In genomic region chr5:157907479-157907878, GRCh38 we compare ENCODE assay signal across 40 cellular contexts.
"Had no signal": no experiment of that assay in that cellular context is flagged by ENCODE, and none has a peak within 500 bp of the region (broad histone marks: within the 10 kb centered on the region; RNA-seq: fewer than 3 reads in every experiment).

No MANE protein-coding gene starts in this region.

- H3K27me3 Mint-ChIP-seq: activated CD4-positive, alpha-beta T cell treated with anti-CD3 and anti-CD28 coated beads for 36 hours; activated CD4-positive, alpha-beta T cell treated with anti-CD3 and anti-CD28 coated beads, Interleukin-2, amount 10 ng/mL, durations not matched to agents 7 days and 5 days; activated naive CD4-positive, alpha-beta T cell treated with anti-CD3 and anti-CD28 coated beads, Interleukin-2, amount 50 U/mL, for 24 hours; activated naive CD8-positive, alpha-beta T cell treated with anti-CD3 and anti-CD28 coated beads, Interleukin-2, amount 50 U/mL, for 24 hours had no signal

- H3K9me3 ChIP-seq: ascending aorta, colonic mucosa had no signal

- H3K27me3 ChIP-seq: ascending aorta, cardiac muscle cell, colonic mucosa had no signal

- H3K4me3 Mint-ChIP-seq: activated CD4-positive, alpha-beta memory T cell treated with anti-CD3 and anti-CD28 coated beads, Interleukin-2, amount 10 ng/mL, durations not matched to agents 7 days and 5 days; activated CD4-positive, alpha-beta T cell treated with anti-CD3 and anti-CD28 coated beads for 36 hours; activated CD4-positive, alpha-beta T cell treated with anti-CD3 and anti-CD28 coated beads, Interleukin-2, amount 10 ng/mL, durations not matched to agents 7 days and 5 days; activated CD8-positive, alpha-beta T cell treated with anti-CD3 and anti-CD28 coated beads, Interleukin-2, amount 10 ng/mL, durations not matched to agents 7 days and 5 days; activated naive CD4-positive, alpha-beta T cell treated with anti-CD3 and anti-CD28 coated beads, Interleukin-2, amount 10 ng/mL, durations not matched to agents 7 days and 5 days; activated naive CD4-positive, alpha-beta T cell treated with anti-CD3 and anti-CD28 coated beads, Interleukin-2, amount 50 U/mL, for 24 hours; activated naive CD8-positive, alpha-beta T cell; activated naive CD8-positive, alpha-beta T cell treated with anti-CD3 and anti-CD28 coated beads, Interleukin-2, amount 10 ng/mL, durations not matched to agents 7 days and 5 days; activated naive CD8-positive, alpha-beta T cell treated with anti-CD3 and anti-CD28 coated beads, Interleukin-2, amount 50 U/mL, for 24 hours; activated T-cell treated with anti-CD3 and anti-CD28 coated beads, Interleukin-2, amount 50 U/mL, for 4 hours; activated T-cell treated with anti-CD3 and anti-CD28 coated beads, Interleukin-2, amount 50 U/mL, for 72 hours; activated T-helper 1 cell treated with anti-CD3 and anti-CD28 coated beads, Interleukin-12 subunit alpha, Interleukin-12 subunit beta, Interleukin-2, Interleukin-4 antibody, amounts not matched to agents 30 ng/mL and 10 ng/mL and 1 ng/mL, durations not matched to agents 14 hours and 24 hours and 36 hours; activated T-helper 17 cell treated with anti-CD3 and anti-CD28 coated beads, Interleukin-2, amount 50 U/mL, for 72 hours; brain; central memory CD8-positive, alpha-beta T cell; T-helper 1 cell treated with Interleukin-12 subunit alpha and Interleukin-12 subunit beta and Interleukin-4 antibody, amounts not matched to agents 30 μg/mL and 1 μg/mL, for 36 hours; T-helper 2 cell treated with Interferon-gamma antibody and Interleukin-4, amounts not matched to agents 5 μg/mL and 100 μg/mL, for 36 hours had no signal

- H3K36me3 Mint-ChIP-seq: activated naive CD4-positive, alpha-beta T cell treated with anti-CD3 and anti-CD28 coated beads, Interleukin-2, amount 10 ng/mL, durations not matched to agents 7 days and 5 days; activated naive CD4-positive, alpha-beta T cell treated with anti-CD3 and anti-CD28 coated beads, Interleukin-2, amount 50 U/mL, for 24 hours; activated naive CD8-positive, alpha-beta T cell; activated naive CD8-positive, alpha-beta T cell treated with anti-CD3 and anti-CD28 coated beads, Interleukin-2, amount 10 ng/mL, durations not matched to agents 7 days and 5 days; brain had no signal

- DNase-seq: activated CD4-positive, alpha-beta memory T cell treated with anti-CD3 and anti-CD28 coated beads, Interleukin-2, amount 10 ng/mL, durations not matched to agents 7 days and 5 days; activated CD4-positive, alpha-beta T cell treated with anti-CD3 and anti-CD28 coated beads for 1 hour; activated CD4-positive, alpha-beta T cell treated with anti-CD3 and anti-CD28 coated beads for 36 hours; activated CD4-positive, alpha-beta T cell treated with anti-CD3 and anti-CD28 coated beads for 48 hours; activated CD4-positive, alpha-beta T cell treated with anti-CD3 and anti-CD28 coated beads, Interleukin-2, amount 10 ng/mL, durations not matched to agents 7 days and 5 days; activated CD4-positive, alpha-beta T cell treated with anti-CD3 and anti-CD28 coated beads, Interleukin-2, amount 50 U/mL, for 48 hours; activated CD4-positive, CD25-positive, alpha-beta regulatory T cell; activated CD8-positive, alpha-beta memory T cell treated with anti-CD3 and anti-CD28 coated beads, Interleukin-2, amount 50 U/mL, for 4 hours; activated CD8-positive, alpha-beta T cell treated with anti-CD3 and anti-CD28 coated beads, Interleukin-2, amount 10 ng/mL, durations not matched to agents 7 days and 5 days; activated effector memory CD4-positive, alpha-beta T cell treated with anti-CD3 and anti-CD28 coated beads, Interleukin-2, amount 50 U/mL, for 16 hours; activated gamma-delta T cell treated with Interleukin-2 at 50 U/mL for 16 hours; activated naive CD4-positive, alpha-beta T cell; activated naive CD4-positive, alpha-beta T cell treated with anti-CD3 and anti-CD28 coated beads, Interleukin-2, amount 10 ng/mL, durations not matched to agents 7 days and 5 days; activated naive CD8-positive, alpha-beta T cell treated with anti-CD3 and anti-CD28 coated beads, Interleukin-2, amount 10 ng/mL, durations not matched to agents 7 days and 5 days; activated naive CD8-positive, alpha-beta T cell treated with anti-CD3 and anti-CD28 coated beads, Interleukin-2, amount 50 U/mL, for 24 hours; activated T-cell treated with anti-CD3 and anti-CD28 coated beads for 4 hours; activated T-cell treated with anti-CD3 and anti-CD28 coated beads, Interleukin-2, amount 50 U/mL, for 1 hour; activated T-cell treated with anti-CD3 and anti-CD28 coated beads, Interleukin-2, amount 50 U/mL, for 4 hours; activated T-cell treated with anti-CD3 and anti-CD28 coated beads, Interleukin-2, amount 50 U/mL, for 72 hours; amygdala; anterior cingulate cortex; caudate nucleus; cerebellar nuclear complex; colonic mucosa; T-helper 2 cell; T-helper 9 cell had no signal

- FAIRE-seq: bronchial epithelial cell, TTC549 had no signal

- H3K4me3 ChIP-seq: ascending aorta, cardiac muscle cell, colonic mucosa had no signal

- ATAC-seq: activated CD4-positive, alpha-beta T cell treated with anti-CD3 and anti-CD28 coated beads for 36 hours; activated CD4-positive, CD25-positive, alpha-beta regulatory T cell treated with anti-CD3 and anti-CD28 coated beads, Interleukin-2, amount 50 U/mL, for 24 hours; activated CD8-positive, alpha-beta T cell treated with anti-CD3 and anti-CD28 coated beads, Interleukin-2, amount 10 ng/mL, durations not matched to agents 7 days and 5 days; activated naive CD8-positive, alpha-beta T cell treated with anti-CD3 and anti-CD28 coated beads, Interleukin-2, amount 50 U/mL, for 24 hours; activated T-cell treated with anti-CD3 and anti-CD28 coated beads, Interleukin-2, amount 50 U/mL, for 4 hours; activated T-cell treated with anti-CD3 and anti-CD28 coated beads, Interleukin-2, amount 50 U/mL, for 72 hours; activated T-helper 17 cell treated with anti-CD3 and anti-CD28 coated beads, Interleukin-2, amount 50 U/mL, for 72 hours had no signal

- H3K4me1 ChIP-seq: ascending aorta, colonic mucosa had no signal

- H3K4me1 Mint-ChIP-seq: activated CD4-positive, alpha-beta memory T cell treated with anti-CD3 and anti-CD28 coated beads, Interleukin-2, amount 10 ng/mL, durations not matched to agents 7 days and 5 days; activated CD4-positive, alpha-beta T cell treated with anti-CD3 and anti-CD28 coated beads for 36 hours; activated CD4-positive, alpha-beta T cell treated with anti-CD3 and anti-CD28 coated beads, Interleukin-2, amount 10 ng/mL, durations not matched to agents 7 days and 5 days; activated naive CD4-positive, alpha-beta T cell treated with anti-CD3 and anti-CD28 coated beads, Interleukin-2, amount 10 ng/mL, durations not matched to agents 7 days and 5 days; activated naive CD4-positive, alpha-beta T cell treated with anti-CD3 and anti-CD28 coated beads, Interleukin-2, amount 50 U/mL, for 24 hours; activated naive CD8-positive, alpha-beta T cell treated with anti-CD3 and anti-CD28 coated beads, Interleukin-2, amount 10 ng/mL, durations not matched to agents 7 days and 5 days; activated naive CD8-positive, alpha-beta T cell treated with anti-CD3 and anti-CD28 coated beads, Interleukin-2, amount 50 U/mL, for 24 hours; activated T-helper 17 cell treated with anti-CD3 and anti-CD28 coated beads, Interleukin-2, amount 50 U/mL, for 72 hours; brain; central memory CD8-positive, alpha-beta T cell had no signal

- H3K27ac ChIP-seq: ascending aorta, cardiac muscle cell, colonic mucosa, VCaP had no signal

- H3K9me3 Mint-ChIP-seq: activated CD4-positive, alpha-beta memory T cell treated with anti-CD3 and anti-CD28 coated beads, Interleukin-2, amount 10 ng/mL, durations not matched to agents 7 days and 5 days; activated CD4-positive, alpha-beta T cell treated with anti-CD3 and anti-CD28 coated beads, Interleukin-2, amount 10 ng/mL, durations not matched to agents 7 days and 5 days; activated naive CD4-positive, alpha-beta T cell treated with anti-CD3 and anti-CD28 coated beads, Interleukin-2, amount 10 ng/mL, durations not matched to agents 7 days and 5 days; activated naive CD4-positive, alpha-beta T cell treated with anti-CD3 and anti-CD28 coated beads, Interleukin-2, amount 50 U/mL, for 24 hours; activated naive CD8-positive, alpha-beta T cell treated with anti-CD3 and anti-CD28 coated beads, Interleukin-2, amount 10 ng/mL, durations not matched to agents 7 days and 5 days; activated naive CD8-positive, alpha-beta T cell treated with anti-CD3 and anti-CD28 coated beads, Interleukin-2, amount 50 U/mL, for 24 hours; activated T-cell treated with anti-CD3 and anti-CD28 coated beads, Interleukin-2, amount 50 U/mL, for 4 hours; activated T-cell treated with anti-CD3 and anti-CD28 coated beads, Interleukin-2, amount 50 U/mL, for 72 hours; activated T-helper 1 cell treated with anti-CD3 and anti-CD28 coated beads, Interleukin-12 subunit alpha, Interleukin-12 subunit beta, Interleukin-2, Interleukin-4 antibody, amounts not matched to agents 30 ng/mL and 10 ng/mL and 1 ng/mL, durations not matched to agents 14 hours and 24 hours and 36 hours; activated T-helper 17 cell treated with anti-CD3 and anti-CD28 coated beads, Interleukin-2, amount 50 U/mL, for 72 hours; central memory CD8-positive, alpha-beta T cell; T-helper 1 cell treated with Interleukin-12 subunit alpha and Interleukin-12 subunit beta and Interleukin-4 antibody, amounts not matched to agents 30 μg/mL and 1 μg/mL, for 36 hours; T-helper 2 cell treated with Interferon-gamma antibody and Interleukin-4, amounts not matched to agents 5 μg/mL and 100 μg/mL, for 36 hours had no signal

- H3K36me3 ChIP-seq: ascending aorta, cardiac muscle cell, colonic mucosa had no signal

- H3K27ac Mint-ChIP-seq: activated CD4-positive, alpha-beta memory T cell treated with anti-CD3 and anti-CD28 coated beads, Interleukin-2, amount 10 ng/mL, durations not matched to agents 7 days and 5 days; activated CD4-positive, alpha-beta T cell treated with anti-CD3 and anti-CD28 coated beads for 36 hours; activated CD4-positive, alpha-beta T cell treated with anti-CD3 and anti-CD28 coated beads, Interleukin-2, amount 10 ng/mL, durations not matched to agents 7 days and 5 days; activated CD8-positive, alpha-beta T cell treated with anti-CD3 and anti-CD28 coated beads, Interleukin-2, amount 10 ng/mL, durations not matched to agents 7 days and 5 days; activated naive CD4-positive, alpha-beta T cell treated with anti-CD3 and anti-CD28 coated beads, Interleukin-2, amount 10 ng/mL, durations not matched to agents 7 days and 5 days; activated naive CD4-positive, alpha-beta T cell treated with anti-CD3 and anti-CD28 coated beads, Interleukin-2, amount 50 U/mL, for 24 hours; activated naive CD8-positive, alpha-beta T cell; activated naive CD8-positive, alpha-beta T cell treated with anti-CD3 and anti-CD28 coated beads, Interleukin-2, amount 10 ng/mL, durations not matched to agents 7 days and 5 days; activated naive CD8-positive, alpha-beta T cell treated with anti-CD3 and anti-CD28 coated beads, Interleukin-2, amount 50 U/mL, for 24 hours; activated T-cell treated with anti-CD3 and anti-CD28 coated beads, Interleukin-2, amount 50 U/mL, for 72 hours; activated T-helper 1 cell treated with anti-CD3 and anti-CD28 coated beads, Interleukin-12 subunit alpha, Interleukin-12 subunit beta, Interleukin-2, Interleukin-4 antibody, amounts not matched to agents 30 ng/mL and 10 ng/mL and 1 ng/mL, durations not matched to agents 14 hours and 24 hours and 36 hours; activated T-helper 17 cell treated with anti-CD3 and anti-CD28 coated beads, Interleukin-2, amount 50 U/mL, for 72 hours; brain; T-helper 1 cell treated with Interleukin-12 subunit alpha and Interleukin-12 subunit beta and Interleukin-4 antibody, amounts not matched to agents 30 μg/mL and 1 μg/mL, for 36 hours; T-helper 2 cell treated with Interferon-gamma antibody and Interleukin-4, amounts not matched to agents 5 μg/mL and 100 μg/mL, for 36 hours had no signal
